In the genomic region with DNA sequence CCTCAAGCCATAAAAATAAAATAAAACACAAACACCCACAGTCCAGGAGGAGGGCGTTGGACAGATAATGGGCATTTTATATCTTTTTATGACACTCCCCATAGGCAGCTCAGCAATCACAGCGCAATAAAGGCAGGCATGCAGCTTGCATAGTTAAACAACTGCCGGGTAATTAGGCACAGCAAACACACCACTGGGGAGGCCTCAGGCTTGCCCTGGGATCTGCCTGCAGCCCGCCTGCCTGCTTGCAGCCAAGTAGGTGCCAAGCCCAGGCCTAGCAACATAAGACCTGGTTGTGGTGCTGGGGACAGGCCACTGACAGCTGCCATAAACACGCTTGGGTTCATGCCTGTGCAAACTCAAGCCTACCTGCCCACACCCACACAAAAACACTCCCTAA, we compare ENCODE assay signal across 23 cellular contexts. TPM values are rescaled to one million over a fixed set of nuclear protein-coding genes. Genes with fewer than 3 reads are reported as not detected.
DNase-seq lines count a peak whose midpoint lies in the region; TF ChIP-seq lines count a peak whose summit lies in the region.
"Had no signal": no experiment of that assay in that cellular context is flagged by ENCODE, and none has a peak within 500 bp of the region (broad histone marks: within the 10 kb centered on the region; RNA-seq: fewer than 3 reads in every experiment).

No MANE protein-coding gene starts in this region.

- H3K36me3 ChIP-seq in hepatocyte (replicated peaks; ENCODE audit: insufficient read depth, low read depth), result no peaks in the 10 kb centered on the region
- H3K36me3 ChIP-seq: HAP-1, heart right ventricle, suprapubic skin had no signal

- DNase-seq in COLO668 (lab: John Stamatoyannopoulos, UW; ENCODE audit: unreplicated experiment), result peak; percentile 91
- DNase-seq in HEK293T (ENCODE audit: extremely low spot score), result peak; percentile 39
- DNase-seq in NCI-H510A (lab: John Stamatoyannopoulos, UW), result peak; percentile 38
- DNase-seq in hepatocyte (ENCODE audit: low spot score), result peak; percentile 72
- DNase-seq in ACHN, result no peak
- no peak for DNase-seq in NCI-H187 (lab: John Stamatoyannopoulos, UW)
- no peak for DNase-seq in glomerular visceral epithelial cell (ENCODE audit: extremely low spot score)
- no peak for DNase-seq in iPS-NIHi11 (ENCODE audit: low spot score)
- DNase-seq: activated CD8-positive, alpha-beta T cell treated with anti-CD3 and anti-CD28 coated beads, Interleukin-2, amount 10 ng/mL, durations not matched to agents 7 days and 5 days; activated naive CD4-positive, alpha-beta T cell treated with anti-CD3 and anti-CD28 coated beads, Interleukin-2, amount 10 ng/mL, durations not matched to agents 7 days and 5 days; activated T-cell treated with anti-CD3 and anti-CD28 coated beads, Interleukin-2, amount 50 U/mL, for 24 hours; anterior cingulate cortex; central memory CD4-positive, alpha-beta T cell; DMS 273 treated with DMSO at 0.1 percent for 48 hours; dorsolateral prefrontal cortex; heart right ventricle; Karpas-422; NCI-H1048; NCI-H345 had no signal

- TF ChIP-seq CTCF in hepatocyte (IDR thresholded peaks at IDR 0.05; ENCODE audit: poor library complexity), result no peak

- H4K20me1 ChIP-seq in hepatocyte (ENCODE audit: insufficient read depth, poor library complexity, severe bottlenecking), result no peaks in the 10 kb centered on the region

- peak overlapping the region; percentile 5 for H3K4me2 ChIP-seq in hepatocyte

- in situ Hi-C loops in ACHN (cut with HindIII; ENCODE audit: low pct_ligation_motif_present, low pct_unique_long_range_greater_than_20kb, low sequenced_read_pairs), result no loop called here

- WGBS in hepatocyte (ENCODE audit: low lambda C conversion rate, missing lambda C conversion rate), result 46% methylated on average over 5 of the region's 5 CpGs

- POLR2A ChIA-PET in HEK293T (lab: Yijun Ruan, JAX), result interaction anchor here (1.0 to 1.6 kb wide), 2 partner anchors 29 to 44 kb away, joined by 3 to 4 read pairs; no protein-coding TSS in a partner anchor

- no peak overlapping the region for H3K4me3 ChIP-seq in hepatocyte
- H3K4me3 ChIP-seq: dorsolateral prefrontal cortex, GM12878, HAP-1, heart right ventricle, suprapubic skin had no signal

- no peaks in the 10 kb centered on the region for H3K9me3 ChIP-seq in hepatocyte (ENCODE audit: low read depth)
- H3K9me3 ChIP-seq: HAP-1, heart right ventricle, suprapubic skin had no signal

- H3K27me3 ChIP-seq in hepatocyte, result no peaks in the 10 kb centered on the region
- H3K27me3 ChIP-seq: dorsolateral prefrontal cortex, heart right ventricle, suprapubic skin had no signal

- no peaks in the 10 kb centered on the region for H3K79me2 ChIP-seq in hepatocyte
- H3K79me2 ChIP-seq: parathyroid adenoma had no signal

- peaks cover 33% of the 10 kb centered on the region for H3K4me1 ChIP-seq in hepatocyte (ENCODE audit: insufficient read depth)
- H3K4me1 ChIP-seq: HAP-1 had no signal

- no peak overlapping the region for H2AFZ ChIP-seq in hepatocyte
- H2AFZ ChIP-seq: parathyroid adenoma had no signal

- CTCF ChIA-PET in HEK293T (lab: Yijun Ruan, JAX), result interaction anchor here (1.0 to 2.1 kb wide), 3 partner anchors 11 to 50 kb away, joined by 3 to 6 read pairs (median 4); no protein-coding TSS in a partner anchor

- H3K27ac ChIP-seq in hepatocyte, result peak overlapping the region; percentile 66
- H3K27ac ChIP-seq: heart right ventricle, parathyroid adenoma, suprapubic skin had no signal

- no peaks in the 10 kb centered on the region for H3K9me2 ChIP-seq in hepatocyte (replicated peaks; ENCODE audit: insufficient read depth)

TF ChIP-seq in HEK293T, 16 proteins besides CTCF, POLR2A, EP300 and RAD21:
- TF ChIP-seq, protein P1, sequence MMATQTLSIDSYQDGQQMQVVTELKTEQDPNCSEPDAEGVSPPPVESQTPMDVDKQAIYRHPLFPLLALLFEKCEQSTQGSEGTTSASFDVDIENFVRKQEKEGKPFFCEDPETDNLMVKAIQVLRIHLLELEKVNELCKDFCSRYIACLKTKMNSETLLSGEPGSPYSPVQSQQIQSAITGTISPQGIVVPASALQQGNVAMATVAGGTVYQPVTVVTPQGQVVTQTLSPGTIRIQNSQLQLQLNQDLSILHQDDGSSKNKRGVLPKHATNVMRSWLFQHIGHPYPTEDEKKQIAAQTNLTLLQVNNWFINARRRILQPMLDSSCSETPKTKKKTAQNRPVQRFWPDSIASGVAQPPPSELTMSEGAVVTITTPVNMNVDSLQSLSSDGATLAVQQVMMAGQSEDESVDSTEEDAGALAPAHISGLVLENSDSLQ (IDR thresholded peaks at IDR 0.05), result no peak
- TF ChIP-seq LEF1 (IDR thresholded peaks at IDR 0.05; ENCODE audit: borderline replicate concordance) (no peak), L3MBTL2 (conservative IDR thresholded peaks at IDR 0.05) (no peak), FOXA1 (IDR thresholded peaks at IDR 0.05) (no peak), ZNF384 (IDR thresholded peaks at IDR 0.05) (no peak), SP1 (IDR thresholded peaks at IDR 0.05) (no peak), TARDBP (IDR thresholded peaks at IDR 0.05) (no peak), FOXK2 (IDR thresholded peaks at IDR 0.05) (no peak), FOXM1 (IDR thresholded peaks at IDR 0.05; ENCODE audit: borderline replicate concordance) (no peak), BHLHE40 (IDR thresholded peaks at IDR 0.05; ENCODE audit: borderline replicate concordance) (no peak)

RNA-seq across cellular contexts. Expression of a gene that starts 54.2 kb away (rescaled TPM):
- total RNA-seq in hepatocyte, result 28.8 and 34.4 TPM in 2 replicates
- polyA plus RNA-seq in hepatocyte, result 46.7 and 61.8 TPM in 2 replicates

Comparison
In these comparisons a context has a peak if more than half of its experiments do, and no peak if none do; other contexts are left out.
1. DNase-seq: peak in COLO668 (single experiment), HEK293T (single experiment), NCI-H510A (single experiment) and hepatocyte (single experiment); none in ACHN (single experiment), NCI-H187 (0 of 2), glomerular visceral epithelial cell (single experiment) and iPS-NIHi11 (single experiment).